Comparison of ENCODE assay signal across 8 cellular contexts in the genomic region with DNA sequence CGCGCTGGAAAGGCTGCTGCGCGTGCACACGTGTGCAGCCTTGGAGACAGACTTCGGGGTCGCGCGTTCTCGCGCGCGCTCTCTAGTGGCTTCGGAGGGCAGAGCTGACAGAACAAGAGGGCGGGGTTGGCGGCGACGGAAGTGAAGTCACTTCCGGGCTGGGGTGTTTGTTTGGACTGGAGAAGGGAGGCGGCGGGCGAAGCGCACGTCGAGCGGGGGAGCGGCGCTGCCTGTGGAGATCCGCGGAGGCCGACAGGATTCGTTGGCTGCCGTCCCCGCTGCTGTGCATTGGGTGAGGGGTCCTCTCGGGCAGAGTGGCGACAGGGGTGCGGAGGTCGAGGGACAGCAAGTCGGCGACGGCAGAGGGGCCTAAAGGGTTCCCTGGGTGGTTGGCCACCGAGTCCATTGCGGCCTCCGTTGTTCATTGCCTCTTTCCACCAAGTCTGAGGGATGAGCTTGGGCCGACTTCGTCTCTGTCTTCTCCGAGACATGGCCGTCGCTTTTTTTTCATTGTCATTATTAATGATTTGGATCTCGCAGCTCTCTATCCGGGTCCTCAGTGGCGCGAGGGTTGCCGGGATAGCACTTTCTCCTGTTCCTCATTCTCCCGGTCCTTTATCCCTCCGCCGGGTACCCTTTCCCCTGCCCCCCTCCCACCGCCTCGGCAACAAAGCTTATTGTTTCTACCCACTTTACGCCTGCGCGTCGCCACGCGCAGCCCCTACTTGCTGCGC. TPM values are rescaled to one million over a fixed set of nuclear protein-coding genes. Genes with fewer than 3 reads are reported as not detected.
DNase-seq lines count a peak whose midpoint lies in the region; ATAC-seq, FAIRE-seq and TF ChIP-seq lines count a peak whose summit lies in the region.

A gene with protein sequence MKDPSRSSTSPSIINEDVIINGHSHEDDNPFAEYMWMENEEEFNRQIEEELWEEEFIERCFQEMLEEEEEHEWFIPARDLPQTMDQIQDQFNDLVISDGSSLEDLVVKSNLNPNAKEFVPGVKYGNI (plus strand): TSS at position 166 of the 734 bp plus-strand sequence. CDS start 21,931 bp downstream, outside the sequence.

- intact Hi-C loops in Caco-2 (cut with micrococcal nuclease; ENCODE audit: unreplicated experiment): loop anchor here (1.0 to 2.0 kb wide), 3 partner anchors 15 to 51 kb away; no protein-coding TSS in a partner anchor

- FAIRE-seq in HTR-8/SVneo (lab: Jason Lieb, UNC): peak; percentile 98
- peak; percentile 45 for FAIRE-seq in H1 (lab: Jason Lieb, UNC)

- H3K4me2 ChIP-seq in H1 (ENCODE audit: insufficient read depth in 1 of 2, low read depth in 2 of 2, low read length in 2 of 2) (peak within 1 kb of the TSS; percentile 80 to 97), mesenchymal stem cell (ENCODE audit: low read length, poor library complexity, severe bottlenecking) (peak within 1 kb of the TSS; percentile 68)

- H3K4me1 ChIP-seq in Caco-2: peaks cover 6% of the 10 kb centered on the region; the same call in 1 of the 2 replicates
- H3K4me1 ChIP-seq in H1 (replicated peaks in 1 of 4; ENCODE audit: control insufficient read depth in 3 of 4, insufficient read depth in 4 of 4, low read length in 3 of 4): peaks cover 0 to 7% (median under 1%) of the 10 kb centered on the region in 4 experiments; a peak in 4 of 7 replicates
- peaks cover 3% of the 10 kb centered on the region for H3K4me1 ChIP-seq in mesenchymal stem cell (ENCODE audit: control insufficient read depth, insufficient read depth, low read depth, low read length)

- H3K4me1 Mint-ChIP-seq in Caco-2 (ENCODE audit: low read depth, unreplicated experiment): peaks cover 13% of the 10 kb centered on the region

- peaks cover 63% of the 10 kb centered on the region for H3K36me3 Mint-ChIP-seq in Caco-2 (ENCODE audit: insufficient read depth, unreplicated experiment)

- H2BK5ac ChIP-seq in H1 (ENCODE audit: low read depth, low read length) (peak within 1 kb of the TSS; percentile 98), mesenchymal stem cell (ENCODE audit: low read depth, low read length, poor library complexity, severe bottlenecking) (peak within 1 kb of the TSS; percentile 26)

- TF ChIP-seq EP300 in H1 (IDR thresholded peaks at IDR 0.05; ENCODE audit: borderline replicate concordance in 1 of 2, low read depth in 2 of 2, low read length in 2 of 2): peak in 1 of 2 experiments; percentile 56; a peak in 1 of 3 replicates

- peak; percentile 95 to 96 for TF ChIP-seq POLR2A in H1 (IDR thresholded peaks at IDR 0.05; ENCODE audit: control extremely low read depth in 1 of 2, low read depth in 2 of 2, low read length in 2 of 2)

- H3K9me3 Mint-ChIP-seq in Caco-2 (ENCODE audit: unreplicated experiment): no peaks in the 10 kb centered on the region

- peaks cover 36 to 46% of the 10 kb centered on the region in 2 experiments for H3K79me2 ChIP-seq in H1 (ENCODE audit: control insufficient read depth in 1 of 2, insufficient read depth in 2 of 2, low read length in 2 of 2)

- H3K56ac ChIP-seq in H1 (replicated peaks; ENCODE audit: insufficient read length, low read depth, low read length): peak within 1 kb of the TSS; percentile 98

- WGBS in H1 (ENCODE audit: extremely low coverage in 1 of 2, insufficient coverage in 1 of 2, insufficient read length in 1 of 2, insufficient replicate concordance in 2 of 2, low coverage in 1 of 2, low lambda C conversion rate in 2 of 2, missing lambda C conversion rate in 1 of 2), 2 experiments: 2% methylated on average over 59 of the region's 66 CpGs; no CpG with 5 or more reads in 1 of the 2 experiments
- under 1% methylated on average over 53 of the region's 66 CpGs for WGBS in mesenchymal stem cell

- CTCF ChIA-PET in Caco-2 (lab: Charles Lee) (interaction anchor here (0.6 to 1.2 kb wide), 14 partner anchors 10 to 1298 kb away, joined by 3 to 8 read pairs (median 4); no protein-coding TSS in a partner anchor), H1 (lab: Charles Lee; ENCODE audit: partially characterized antibody) (interaction anchor here (0.6 to 2.3 kb wide), 14 partner anchors 10 to 294 kb away, joined by 3 to 12 read pairs (median 4); a partner anchor contains a TSS)

- H2AK5ac ChIP-seq in H1 (ENCODE audit: low read depth, low read length) (peak within 1 kb of the TSS; percentile 98), mesenchymal stem cell (ENCODE audit: low read length, severe bottlenecking) (peak within 1 kb of the TSS; percentile 75)

- peak within 1 kb of the TSS; percentile 100 for H3K4ac ChIP-seq in H1 (replicated peaks; ENCODE audit: insufficient read length, low read depth, low read length)
- H3K4ac ChIP-seq in mesenchymal stem cell (ENCODE audit: low read depth in 1 of 2, low read length in 2 of 2): peak within 1 kb of the TSS; percentile 30 to 82

- no peaks in the 10 kb centered on the region for H3K27me3 Mint-ChIP-seq in Caco-2 (ENCODE audit: insufficient read depth, unreplicated experiment)

- H2BK12ac ChIP-seq in H1 (ENCODE audit: low read depth, low read length) (peak within 1 kb of the TSS; percentile 82; the same call in 1 of the 2 replicates), mesenchymal stem cell (ENCODE audit: low read length in 2 of 2) (no peak within 1 kb of the TSS)

- peaks cover 7% of the 10 kb centered on the region; the same call in 1 of the 2 replicates for H3K23me2 ChIP-seq in H1 (ENCODE audit: low read depth, low read length)

- H4K91ac ChIP-seq in H1 (replicated peaks; ENCODE audit: insufficient read length, low read length): peak within 1 kb of the TSS; percentile 90
- H4K91ac ChIP-seq in mesenchymal stem cell (ENCODE audit: low read length): peak within 1 kb of the TSS; percentile 89

- ATAC-seq in GM21360 (IDR thresholded peaks at IDR 0.05; ENCODE audit: unreplicated experiment): peak; percentile 86

- peak within 1 kb of the TSS; percentile 85 for H3K18ac ChIP-seq in H1 (ENCODE audit: extremely low read depth, low read length)
- peak within 1 kb of the TSS; percentile 82 to 84 for H3K18ac ChIP-seq in mesenchymal stem cell (ENCODE audit: low read depth in 1 of 2, low read length in 2 of 2)

- H4K8ac ChIP-seq in H1 (ENCODE audit: extremely low read depth, insufficient read depth, low read length): peak within 1 kb of the TSS; percentile 99
- H4K8ac ChIP-seq in mesenchymal stem cell (ENCODE audit: low read length): peak within 1 kb of the TSS; percentile 96

- H3K4me3 ChIP-seq in Caco-2 (ENCODE audit: low read depth, low read length): peak within 1 kb of the TSS; percentile 92
- H3K4me3 ChIP-seq in H1 (ENCODE audit: extremely low read depth in 1 of 4, insufficient read depth in 2 of 4, low read depth in 3 of 4, low read length in 4 of 4): peak within 1 kb of the TSS; percentile 82 to 94 (median 88)
- peak within 1 kb of the TSS; percentile 76 to 99 for H3K4me3 ChIP-seq in mesenchymal stem cell (ENCODE audit: insufficient read depth in 1 of 2, low read depth in 1 of 2, low read length in 2 of 2)

- peak within 1 kb of the TSS; percentile 98 for H3K27ac Mint-ChIP-seq in Caco-2 (ENCODE audit: unreplicated experiment)

- DNase-seq in Caco-2 (peak; percentile 98), HTR-8/SVneo (ENCODE audit: insufficient read length, low spot score) (peak; percentile 95), NOMO-1 treated with DMSO at 0.1 percent for 48 hours (lab: John Stamatoyannopoulos, UW; ENCODE audit: unreplicated experiment) (peak; percentile 97), H1 (ENCODE audit: low read depth in 1 of 2, low spot score in 2 of 2) (peak; percentile 92 to 97), mesenchymal stem cell (peak; percentile 99)
- peak; percentile 95 to 96 for DNase-seq in activated CD8-positive, alpha-beta memory T cell treated with anti-CD3 and anti-CD28 coated beads for 4 hours (ENCODE audit: low read depth in 2 of 2)
- peak; percentile 94 for DNase-seq in stimulated activated CD8-positive, alpha-beta memory T cell treated with anti-CD3 and anti-CD28 coated beads, Interleukin-12 subunit alpha, Interleukin-12 subunit beta, amount 100 ng/mL, for 4 hours (ENCODE audit: low read depth)

- peak; percentile 66 to 91 for TF ChIP-seq CTCF in Caco-2 (IDR thresholded peaks at IDR 0.05; ENCODE audit: insufficient read depth in 1 of 2, low read depth in 1 of 2, low read length in 1 of 2, severe bottlenecking in 1 of 2, unreplicated experiment in 1 of 2)
- peak; percentile 65 to 89 (median 77) for TF ChIP-seq CTCF in H1 (IDR thresholded peaks at IDR 0.05; ENCODE audit: control extremely low read depth in 1 of 3, insufficient read depth in 1 of 3, low read depth in 1 of 3, low read length in 3 of 3)

- H2AFZ ChIP-seq in H1 (ENCODE audit: low read length): 0 out of 2 replicates have a peak within 1 kb of the TSS, but pooled peaks have one; percentile 36
- H2AFZ ChIP-seq in mesenchymal stem cell (ENCODE audit: low read depth, low read length): peak within 1 kb of the TSS; percentile 76

- H3K36me3 ChIP-seq in Caco-2 (ENCODE audit: control insufficient read depth, insufficient read depth, low read length) (no peaks in the 10 kb centered on the region), H1 (ENCODE audit: control insufficient read depth in 2 of 4, insufficient read depth in 4 of 4, low read length in 3 of 4) (peaks cover 0 to 12% (median 0%) of the 10 kb centered on the region in 4 experiments; a peak in 3 of 8 replicates), mesenchymal stem cell (ENCODE audit: control insufficient read depth in 1 of 2, insufficient read depth in 2 of 2, low read depth in 1 of 2, low read length in 2 of 2) (peaks cover 9% of the 10 kb centered on the region in 2 experiments)

- H3K9ac ChIP-seq in H1 (replicated peaks in 1 of 4; ENCODE audit: extremely low read depth in 1 of 4, low read depth in 3 of 4, low read length in 3 of 4) (peak within 1 kb of the TSS; percentile 95 to 99 (median 96)), mesenchymal stem cell (ENCODE audit: low read length) (peak within 1 kb of the TSS; percentile 100)

- peak within 1 kb of the TSS; percentile 21; the same call in 1 of the 2 replicates for H2BK15ac ChIP-seq in H1 (ENCODE audit: low read length)
- peak within 1 kb of the TSS; percentile 46 for H2BK15ac ChIP-seq in mesenchymal stem cell (ENCODE audit: low read depth, poor library complexity, severe bottlenecking)

- no peak within 1 kb of the TSS for H3K14ac ChIP-seq in H1 (ENCODE audit: insufficient read length)
- peak within 1 kb of the TSS in 1 of 2 experiments; percentile 69 for H3K14ac ChIP-seq in mesenchymal stem cell (ENCODE audit: low read length in 2 of 2)

- TF ChIP-seq RAD21 in H1 (IDR thresholded peaks at IDR 0.05 in 1 of 2, conservative IDR thresholded peaks at IDR 0.05 in 1 of 2; ENCODE audit: low read depth in 2 of 2, low read length in 2 of 2): peak; percentile 36 to 49

- POLR2A ChIA-PET in Caco-2 (lab: Charles Lee): interaction anchor here (0.6 to 1.8 kb wide), 19 partner anchors 10 to 662 kb away, joined by 3 to 38 read pairs (median 5); a partner anchor contains a TSS
- POLR2A ChIA-PET in H1 (lab: Charles Lee; ENCODE audit: partially characterized antibody): interaction anchor here (0.6 to 5.4 kb wide), 47 partner anchors 10 to 876 kb away, joined by 3 to 111 read pairs (median 5); a partner anchor contains a TSS

- H3K4me3 Mint-ChIP-seq in Caco-2 (ENCODE audit: unreplicated experiment): peak within 1 kb of the TSS; percentile 96

- H3K23ac ChIP-seq in H1 (ENCODE audit: insufficient read length) (no peak within 1 kb of the TSS), mesenchymal stem cell (ENCODE audit: low read length in 2 of 2) (peak within 1 kb of the TSS in 1 of 2 experiments; percentile 19)

- no peaks in the 10 kb centered on the region for H3K27me3 ChIP-seq in Caco-2 (replicated peaks; ENCODE audit: control insufficient read depth, insufficient read depth, low read length)
- H3K27me3 ChIP-seq in H1 (replicated peaks in 1 of 4; ENCODE audit: control insufficient read depth in 3 of 4, extremely low read depth in 1 of 4, insufficient read depth in 3 of 4, low read length in 3 of 4): no peaks in the 10 kb centered on the region
- no peaks in the 10 kb centered on the region for H3K27me3 ChIP-seq in mesenchymal stem cell (ENCODE audit: control insufficient read depth in 1 of 2, insufficient read depth in 1 of 2, low read length in 2 of 2)

- H3K79me1 ChIP-seq in H1 (ENCODE audit: low read depth, low read length) (peaks cover 4% of the 10 kb centered on the region), mesenchymal stem cell (replicated peaks; ENCODE audit: low read length, poor library complexity, severe bottlenecking) (no peaks in the 10 kb centered on the region)

- no peaks in the 10 kb centered on the region for H3K9me3 ChIP-seq in Caco-2
- H3K9me3 ChIP-seq in H1 (ENCODE audit: insufficient read depth in 2 of 2, low read depth in 1 of 2, low read length in 1 of 2): no peaks in the 10 kb centered on the region
- H3K9me3 ChIP-seq in mesenchymal stem cell (ENCODE audit: control insufficient read depth, low read length): no peaks in the 10 kb centered on the region

- H4K5ac ChIP-seq in H1 (ENCODE audit: insufficient read length, low read depth, low read length): peak within 1 kb of the TSS; percentile 96

- H2BK120ac ChIP-seq in H1 (replicated peaks; ENCODE audit: low read depth, low read length) (peak within 1 kb of the TSS; percentile 84), mesenchymal stem cell (ENCODE audit: low read depth, low read length) (peak within 1 kb of the TSS; percentile 61)

- H4K20me1 ChIP-seq in H1 (replicated peaks in 1 of 2; ENCODE audit: control insufficient read depth in 1 of 2, insufficient read depth in 2 of 2, low read length in 2 of 2): peaks cover 13 to 14% of the 10 kb centered on the region in 2 experiments

- peak within 1 kb of the TSS; percentile 99 for H3K27ac ChIP-seq in H1 (ENCODE audit: low read depth, low read length)
- peak within 1 kb of the TSS; percentile 79 for H3K27ac ChIP-seq in mesenchymal stem cell (ENCODE audit: low read length, poor library complexity, severe bottlenecking)

- BruUV-seq in Caco-2 (replicated peaks; lab: Mats Ljungman, UMichigan): TSS peak; percentile 89

- H2BK20ac ChIP-seq in H1 (ENCODE audit: low read length): no peak within 1 kb of the TSS

RNA-seq across cellular contexts. Expression of the gene that starts here (rescaled TPM):
- total RNA-seq in Caco-2 (2022): 73.6 and 83.6 TPM in 2 replicates
- 157 and 162 TPM in 2 replicates for total RNA-seq in H1 (2021; fragmentation: NEBNext Ultra II Directional; extraction: Animal tissue kit (Norgen Biotek cat#: 25700))
- polyA plus RNA-seq in H1 (2011; rRNA removed): 68.8 and 87.6 TPM in 2 replicates
- polyA plus RNA-seq in H1 (2011; cell fraction: cytosol; rRNA removed): 136 TPM
- polyA plus RNA-seq in H1 (2011; cell fraction: nucleus; rRNA removed): 27.6 TPM
- 124 to 174 TPM (median 156 TPM) in 4 replicates for polyA plus RNA-seq in H1 (2012, experiment 1 of 2)
- polyA plus RNA-seq in H1 (2012, experiment 2 of 2): 26.4 TPM
- polyA plus RNA-seq in H1 (2013, experiment 1 of 2): 144 TPM
- polyA plus RNA-seq in H1 (2013, experiment 2 of 2): 149 TPM
- 38.5 and 41.9 TPM in 2 replicates for polyA minus RNA-seq in H1 (2011; rRNA and poly(A)+ RNA removed)
- 72.4 TPM for polyA minus RNA-seq in H1 (2011; cell fraction: cytosol; rRNA and poly(A)+ RNA removed)
- polyA minus RNA-seq in H1 (2011; cell fraction: nucleus; rRNA and poly(A)+ RNA removed): 45.9 TPM
- polyA plus RNA-seq in mesenchymal stem cell (2013, experiment 1 of 2): 70.9 TPM
- polyA plus RNA-seq in mesenchymal stem cell (2013, experiment 2 of 2): 73.8 TPM

Comparison
In these comparisons a context has a peak if more than half of its experiments do, and no peak if none do; other contexts are left out.
1. Peak in every context shown above with its lines: DNase-seq, ATAC-seq, H3K4me3 ChIP-seq and H3K27ac ChIP-seq.